23 cellular contexts compared by ENCODE assay signal in genomic region chr16:73321942-73322341, GRCh38.
A peak's percentile ranks its signal among the peaks of the same experiment; 100 is the strongest.
DNase-seq lines count a peak whose midpoint lies in the region; ATAC-seq, FAIRE-seq and TF ChIP-seq lines count a peak whose summit lies in the region.
"Had no signal": no experiment of that assay in that cellular context is flagged by ENCODE, and none has a peak within 500 bp of the region (broad histone marks: within the 10 kb centered on the region; RNA-seq: fewer than 3 reads in every experiment).

No MANE protein-coding gene starts in this region.

- no peak overlapping the region for H3K9ac ChIP-seq in BLaER1

- no peaks in the 10 kb centered on the region for H3K27me3 ChIP-seq in BLaER1

- POLR2A ChIA-PET in WTC11 (lab: Charles Lee): no interaction called here

- no peaks in the 10 kb centered on the region for H3K9me3 ChIP-seq in BLaER1
- H3K9me3 ChIP-seq: Caco-2 had no signal

- TF ChIP-seq CTCF in WTC11 (IDR thresholded peaks at IDR 0.05) (no peak), nephron (IDR thresholded peaks at IDR 0.05; ENCODE audit: unreplicated experiment in 3 of 3) (no peak)

- H3K27ac Mint-ChIP-seq in WTC11 (no peak overlapping the region), nephron (peak overlapping the region; percentile 8 to 21 (median 13))
- H3K27ac Mint-ChIP-seq: B cell; CD4-positive, alpha-beta memory T cell had no signal

- H3K9me3 Mint-ChIP-seq in WTC11 (no peaks in the 10 kb centered on the region; the same call in 1 of the 2 replicates), nephron (no peaks in the 10 kb centered on the region)

- FAIRE-seq in frontal cortex (lab: Jason Lieb, UNC): no peak
- FAIRE-seq: A204.1, GM12891, GM18507 had no signal

- H3K4me3 ChIP-seq in BLaER1: no peak overlapping the region

- H3K4me1 Mint-ChIP-seq in WTC11 (peaks cover 9% of the 10 kb centered on the region), nephron (peaks cover 26% of the 10 kb centered on the region)
- H3K4me1 Mint-ChIP-seq: B cell; CD4-positive, alpha-beta memory T cell had no signal

- H3K36me3 Mint-ChIP-seq in WTC11 (no peaks in the 10 kb centered on the region), nephron (ENCODE audit: low read depth) (no peaks in the 10 kb centered on the region)
- H3K36me3 Mint-ChIP-seq: CD4-positive, alpha-beta memory T cell had no signal

- H4K20me1 ChIP-seq in BLaER1: no peaks in the 10 kb centered on the region

- H3K36me3 ChIP-seq in BLaER1: no peaks in the 10 kb centered on the region

- H3K4me2 ChIP-seq in BLaER1: 0 out of 2 replicates have a peak overlapping the region, but pooled peaks have one; percentile 2

- H3K27ac ChIP-seq in BLaER1: no peak overlapping the region
- H3K27ac ChIP-seq: 22Rv1 had no signal

- H3K4me3 Mint-ChIP-seq in WTC11: no peak overlapping the region
- no peak overlapping the region for H3K4me3 Mint-ChIP-seq in nephron
- H3K4me3 Mint-ChIP-seq: B cell; CD4-positive, alpha-beta memory T cell had no signal

- CTCF ChIA-PET in WTC11 (lab: Charles Lee): interaction anchor here (1.2 kb wide), 1 partner anchor 490 kb away, joined by 5 read pairs; no protein-coding TSS in a partner anchor

- peaks cover 8% of the 10 kb centered on the region; the same call in 1 of the 2 replicates for H3K4me1 ChIP-seq in BLaER1

- peak; percentile 60 for ATAC-seq in WTC11
- no peak for ATAC-seq in HG03095 (IDR thresholded peaks at IDR 0.05; ENCODE audit: unreplicated experiment)

- DNase-seq in WTC11 (ENCODE audit: low spot score) (no peak), retina (peak; percentile 36), NCI-H1930 (lab: John Stamatoyannopoulos, UW) (no peak), frontal cortex (ENCODE audit: low spot score in 2 of 2) (no peak), HuH-7 (ENCODE audit: low spot score) (no peak)
- DNase-seq: C1 segment of cervical spinal cord; Caco-2; CD4-positive, alpha-beta memory T cell; DMS153; DMS79; EL; GDM1; GOT3; H7; HCEC 1CT had no signal

- H3K27me3 Mint-ChIP-seq in WTC11 (ENCODE audit: low read depth) (no peaks in the 10 kb centered on the region), nephron (ENCODE audit: low read depth) (peaks cover 8% of the 10 kb centered on the region)

TF ChIP-seq in WTC11, 78 proteins besides CTCF, POLR2A, EP300 and RAD21:
- TF ChIP-seq, protein P1, sequence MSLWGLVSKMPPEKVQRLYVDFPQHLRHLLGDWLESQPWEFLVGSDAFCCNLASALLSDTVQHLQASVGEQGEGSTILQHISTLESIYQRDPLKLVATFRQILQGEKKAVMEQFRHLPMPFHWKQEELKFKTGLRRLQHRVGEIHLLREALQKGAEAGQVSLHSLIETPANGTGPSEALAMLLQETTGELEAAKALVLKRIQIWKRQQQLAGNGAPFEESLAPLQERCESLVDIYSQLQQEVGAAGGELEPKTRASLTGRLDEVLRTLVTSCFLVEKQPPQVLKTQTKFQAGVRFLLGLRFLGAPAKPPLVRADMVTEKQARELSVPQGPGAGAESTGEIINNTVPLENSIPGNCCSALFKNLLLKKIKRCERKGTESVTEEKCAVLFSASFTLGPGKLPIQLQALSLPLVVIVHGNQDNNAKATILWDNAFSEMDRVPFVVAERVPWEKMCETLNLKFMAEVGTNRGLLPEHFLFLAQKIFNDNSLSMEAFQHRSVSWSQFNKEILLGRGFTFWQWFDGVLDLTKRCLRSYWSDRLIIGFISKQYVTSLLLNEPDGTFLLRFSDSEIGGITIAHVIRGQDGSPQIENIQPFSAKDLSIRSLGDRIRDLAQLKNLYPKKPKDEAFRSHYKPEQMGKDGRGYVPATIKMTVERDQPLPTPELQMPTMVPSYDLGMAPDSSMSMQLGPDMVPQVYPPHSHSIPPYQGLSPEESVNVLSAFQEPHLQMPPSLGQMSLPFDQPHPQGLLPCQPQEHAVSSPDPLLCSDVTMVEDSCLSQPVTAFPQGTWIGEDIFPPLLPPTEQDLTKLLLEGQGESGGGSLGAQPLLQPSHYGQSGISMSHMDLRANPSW (CRISPR knock-in tag; conservative IDR thresholded peaks at IDR 0.05; ENCODE audit: low read depth): no peak
- TF ChIP-seq OVOL2 (CRISPR knock-in tag; IDR thresholded peaks at IDR 0.05; ENCODE audit: borderline replicate concordance) (no peak), IRF2 (CRISPR knock-in tag; IDR thresholded peaks at IDR 0.05; ENCODE audit: borderline replicate concordance, low read depth) (no peak), NR2C2 (CRISPR knock-in tag; IDR thresholded peaks at IDR 0.05) (no peak), ZMAT4 (CRISPR knock-in tag; IDR thresholded peaks at IDR 0.05) (no peak)
- TF ChIP-seq, protein P2, sequence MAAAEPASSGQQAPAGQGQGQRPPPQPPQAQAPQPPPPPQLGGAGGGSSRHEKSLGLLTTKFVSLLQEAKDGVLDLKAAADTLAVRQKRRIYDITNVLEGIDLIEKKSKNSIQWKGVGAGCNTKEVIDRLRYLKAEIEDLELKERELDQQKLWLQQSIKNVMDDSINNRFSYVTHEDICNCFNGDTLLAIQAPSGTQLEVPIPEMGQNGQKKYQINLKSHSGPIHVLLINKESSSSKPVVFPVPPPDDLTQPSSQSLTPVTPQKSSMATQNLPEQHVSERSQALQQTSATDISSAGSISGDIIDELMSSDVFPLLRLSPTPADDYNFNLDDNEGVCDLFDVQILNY (CRISPR knock-in tag; IDR thresholded peaks at IDR 0.05): no peak
